28 cellular contexts compared by ENCODE assay signal in the genomic region with DNA sequence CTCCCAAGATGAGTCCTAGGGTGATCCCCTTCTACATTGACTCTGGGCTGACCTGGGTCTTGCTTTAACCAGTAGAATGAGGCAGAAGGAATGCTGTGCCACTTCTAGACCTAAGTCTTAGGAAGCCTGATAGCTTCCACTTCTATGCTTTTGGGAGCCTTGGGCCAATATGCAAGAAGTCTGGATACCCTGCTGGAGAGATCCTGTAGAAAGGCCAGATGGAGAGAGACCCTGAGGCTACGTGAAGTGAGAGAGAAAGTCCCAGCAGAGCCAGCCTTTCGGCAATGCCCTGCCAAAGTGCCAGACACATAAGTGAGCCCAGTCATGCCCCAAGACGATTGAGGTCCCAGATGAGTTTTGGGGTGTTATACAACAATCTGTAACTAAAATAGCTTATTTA. TPM values are rescaled to one million over a fixed set of nuclear protein-coding genes. Genes with fewer than 3 reads are reported as not detected.
"Had no signal": no experiment of that assay in that cellular context is flagged by ENCODE, and none has a peak within 500 bp of the region (broad histone marks: within the 10 kb centered on the region; RNA-seq: fewer than 3 reads in every experiment).

No MANE protein-coding gene starts in this region.

- H3K27ac Mint-ChIP-seq: memory B cell; naive B cell; nephron; stimulated activated memory B cell treated with anti-CD40 and anti-IgM and Interleukin-4, amounts not matched to agents 10 μg/mL and 1 μg/mL and 100 μg/mL, for 72 hours; stimulated activated naive CD8-positive, alpha-beta T cell treated with anti-CD3 and anti-CD28 coated beads, Interleukin-15, Interleukin-2, amounts not matched to agents 100 ng/mL and 50 ng/mL, for 24 hours had no signal

- H3K4me3 ChIP-seq: esophagus muscularis mucosa, gastroesophageal sphincter, left ventricle myocardium inferior, lower lobe of right lung, psoas muscle, tibial artery, upper lobe of right lung, vagina had no signal

- H3K4me3 Mint-ChIP-seq: memory B cell; naive B cell; nephron; stimulated activated memory B cell treated with anti-CD40 and anti-IgM and Interleukin-4, amounts not matched to agents 10 μg/mL and 1 μg/mL and 100 μg/mL, for 72 hours; stimulated activated naive CD8-positive, alpha-beta T cell treated with anti-CD3 and anti-CD28 coated beads, Interleukin-15, Interleukin-2, amounts not matched to agents 100 ng/mL and 50 ng/mL, for 24 hours had no signal

- H3K27ac ChIP-seq: epithelial cell of prostate, esophagus muscularis mucosa, gastroesophageal sphincter, left ventricle myocardium inferior, lower lobe of right lung, psoas muscle, tibial artery, upper lobe of right lung, vagina had no signal

- H3K27me3 ChIP-seq: vagina had no signal

- ATAC-seq: gastroesophageal sphincter; left cardiac atrium; lower lobe of right lung; psoas muscle; sciatic nerve; stimulated activated memory B cell treated with anti-CD40 and anti-IgM and Interleukin-4, amounts not matched to agents 10 μg/mL and 1 μg/mL and 100 μg/mL, for 72 hours; upper lobe of right lung had no signal

- H3K36me3 ChIP-seq: esophagus muscularis mucosa, gastroesophageal sphincter, left ventricle myocardium inferior, lower lobe of right lung, spleen, tibial artery, upper lobe of right lung, vagina had no signal

- H3K4me1 ChIP-seq: left ventricle myocardium inferior, lower lobe of right lung, psoas muscle, tibial artery, upper lobe of right lung, vagina had no signal

- H3K9me3 ChIP-seq: esophagus muscularis mucosa, gastroesophageal sphincter, left ventricle myocardium inferior, lower lobe of right lung, psoas muscle, spleen, tibial artery, upper lobe of right lung, vagina had no signal

- H3K36me3 Mint-ChIP-seq: memory B cell; naive B cell; stimulated activated memory B cell treated with anti-CD40 and anti-IgM and Interleukin-4, amounts not matched to agents 10 μg/mL and 1 μg/mL and 100 μg/mL, for 72 hours had no signal

- DNase-seq: cortex of kidney; dorsolateral prefrontal cortex; effector memory CD4-positive, alpha-beta T cell; kidney; left cardiac atrium; left ventricle myocardium inferior; lower lobe of right lung; naive B cell; psoas muscle; spleen; stimulated activated CD4-positive, alpha-beta T cell treated with anti-CD3 and anti-CD28 coated beads, Interleukin-15, amount 100 ng/mL, for 24 hours; stimulated activated CD4-positive, alpha-beta T cell treated with anti-CD3 and anti-CD28 coated beads, Interleukin-1b, Interleukin-23, amount 100 ng/mL, for 48 hours; stimulated activated CD4-positive, alpha-beta T cell treated with anti-CD3 and anti-CD28 coated beads, Interleukin-4, amount 100 ng/mL, for 24 hours; tibial artery; upper lobe of right lung had no signal

- H3K9me3 Mint-ChIP-seq: memory B cell; nephron; stimulated activated memory B cell treated with anti-CD40 and anti-IgM and Interleukin-4, amounts not matched to agents 10 μg/mL and 1 μg/mL and 100 μg/mL, for 72 hours; stimulated activated naive CD8-positive, alpha-beta T cell treated with anti-CD3 and anti-CD28 coated beads, Interleukin-15, Interleukin-2, amounts not matched to agents 100 ng/mL and 50 ng/mL, for 24 hours had no signal

RNA-seq across cellular contexts. Expression of a gene that starts 1.7 kb away (rescaled TPM):
- total RNA-seq: fibroblast of villous mesenchyme, vagina had no signal

RNA-seq across cellular contexts. Expression of a gene that starts 40.3 kb away (rescaled TPM):
- total RNA-seq: dorsolateral prefrontal cortex, fibroblast of villous mesenchyme, left cardiac atrium, left ventricle myocardium inferior, lower lobe of right lung, omental fat pad, psoas muscle, skeletal muscle tissue, spleen, temporal lobe, upper lobe of right lung had no signal
- polyA plus RNA-seq: psoas muscle had no signal
